ENCODE assay signal across 11 cellular contexts in genomic region chr9:137162505-137163100, GRCh38. TPM values are rescaled to one million over a fixed set of nuclear protein-coding genes. Genes with fewer than 3 reads are reported as not detected.
DNase-seq lines count a peak whose midpoint lies in the region; ATAC-seq and TF ChIP-seq lines count a peak whose summit lies in the region.
"Had no signal": no experiment of that assay in that cellular context is flagged by ENCODE, and none has a peak within 500 bp of the region (broad histone marks: within the 10 kb centered on the region; RNA-seq: fewer than 3 reads in every experiment).

No MANE protein-coding gene starts in this region.

- no peak overlapping the region for H4K91ac ChIP-seq in IMR-90 (ENCODE audit: insufficient read depth, low read depth, low read length)

- no peak overlapping the region for H2BK20ac ChIP-seq in IMR-90 (ENCODE audit: low read depth, low read length)

- H3K9ac ChIP-seq in IMR-90 (ENCODE audit: low read depth, low read length), result no peak overlapping the region
- H3K9ac ChIP-seq in fibroblast of lung (ENCODE audit: insufficient read depth, low read length), result no peak overlapping the region

- H3K27ac ChIP-seq in CD4-positive, alpha-beta T cell (ENCODE audit: low read depth, low read length), result no peak overlapping the region
- no peak overlapping the region for H3K27ac ChIP-seq in IMR-90 (ENCODE audit: insufficient read depth, low read length)
- no peak overlapping the region for H3K27ac ChIP-seq in fibroblast of lung (ENCODE audit: insufficient read depth, low read length)
- no peak overlapping the region for H3K27ac ChIP-seq in naive thymus-derived CD4-positive, alpha-beta T cell (ENCODE audit: low read depth, low read length)

- TF ChIP-seq RAD21 in IMR-90 (IDR thresholded peaks at IDR 0.05; ENCODE audit: low read length), result no peak

- no peak overlapping the region for H2AK5ac ChIP-seq in IMR-90 (ENCODE audit: low read depth, low read length)

- 0 out of 2 replicates have a peak overlapping the region, but pooled peaks have one; percentile 31 for H3K4me3 ChIP-seq in IMR-90 (ENCODE audit: insufficient read depth, low read depth, low read length)
- no peak overlapping the region for H3K4me3 ChIP-seq in fibroblast of lung (replicated peaks in 1 of 4; ENCODE audit: control extremely low read depth in 1 of 4, insufficient read depth in 1 of 4, low read depth in 3 of 4, low read length in 4 of 4)
- H3K4me3 ChIP-seq in naive thymus-derived CD4-positive, alpha-beta T cell (ENCODE audit: low read length), result no peak overlapping the region

- no peaks in the 10 kb centered on the region for H3K79me1 ChIP-seq in IMR-90 (ENCODE audit: low read depth in 1 of 2, low read length in 2 of 2)

- no TSS peak for BruUV-seq in IMR-90 (replicated peaks; lab: Mats Ljungman, UMichigan)

- H2BK5ac ChIP-seq in IMR-90 (ENCODE audit: low read depth, low read length, poor library complexity, severe bottlenecking), result no peak overlapping the region

- no peaks in the 10 kb centered on the region for H3K79me2 ChIP-seq in fibroblast of lung (ENCODE audit: control insufficient read depth, insufficient read depth, low read length)

- H3K9me1 ChIP-seq in IMR-90 (ENCODE audit: insufficient read depth, low read length), result no peaks in the 10 kb centered on the region

- H2AFZ ChIP-seq in IMR-90 (replicated peaks; ENCODE audit: low read length, poor library complexity) (peak overlapping the region; percentile 94), fibroblast of lung (ENCODE audit: low read length) (no peak overlapping the region)

- CTCF ChIA-PET in CD4-positive, alpha-beta T cell (lab: Charles Lee), result no interaction called here
- CTCF ChIA-PET in IMR-90 (lab: Yijun Ruan, JAX), result no interaction called here
- CTCF ChIA-PET in naive thymus-derived CD4-positive, alpha-beta T cell (lab: Charles Lee), result no interaction called here

- H3K4me3 Mint-ChIP-seq in CD4-positive, alpha-beta T cell, result no peak overlapping the region
- peak overlapping the region in 2 of 10 donors; percentile 38 to 48 for H3K4me3 Mint-ChIP-seq in naive thymus-derived CD4-positive, alpha-beta T cell

- H3K14ac ChIP-seq in IMR-90 (replicated peaks; ENCODE audit: low read depth, low read length), result no peak overlapping the region

- no peak overlapping the region for H4K8ac ChIP-seq in IMR-90 (ENCODE audit: low read depth in 2 of 2, low read length in 2 of 2)

- POLR2A ChIA-PET in CD4-positive, alpha-beta T cell (lab: Charles Lee), result interaction anchor here (0.7 kb wide), 1 partner anchor 30 kb away, joined by 3 read pairs; no protein-coding TSS in a partner anchor
- POLR2A ChIA-PET in IMR-90 (lab: Charles Lee; ENCODE audit: unreplicated experiment), result no interaction called here
- POLR2A ChIA-PET in naive thymus-derived CD4-positive, alpha-beta T cell (lab: Charles Lee), result interaction anchor here (1.0 kb wide), 1 partner anchor 61 kb away, joined by 3 read pairs; no protein-coding TSS in a partner anchor

- intact Hi-C loops in CD4-positive, alpha-beta T cell (cut with DNase I, micrococcal nuclease), result no loop called here
- intact Hi-C loops in IMR-90 (cut with micrococcal nuclease), result no loop called here
- intact Hi-C loops in naive thymus-derived CD4-positive, alpha-beta T cell (cut with micrococcal nuclease), result no loop called here

- WGBS in IMR-90 (ENCODE audit: extremely low coverage in 2 of 2, insufficient read length in 1 of 2), 2 experiments, result 5% methylated on average over 24 of the region's 52 CpGs; no CpG with 5 or more reads in 1 of the 2 experiments

- ATAC-seq in CD4-positive, alpha-beta T cell (ENCODE audit: poor library complexity), result peak; percentile 69
- ATAC-seq in IMR-90 (ENCODE audit: low read depth) (peak; percentile 13; the same call in 1 of the 2 replicates), GM18520 (IDR thresholded peaks at IDR 0.05; ENCODE audit: unreplicated experiment) (no peak), GM21367 (IDR thresholded peaks at IDR 0.05; ENCODE audit: unreplicated experiment) (no peak), GM18502 (IDR thresholded peaks at IDR 0.05; ENCODE audit: poor library complexity, unreplicated experiment) (no peak)
- ATAC-seq in naive thymus-derived CD4-positive, alpha-beta T cell, result peak; percentile 53

- TF ChIP-seq CTCF in CD4-positive, alpha-beta T cell (IDR thresholded peaks at IDR 0.05), result no peak
- TF ChIP-seq CTCF in IMR-90 (conservative IDR thresholded peaks at IDR 0.05; ENCODE audit: low read depth, low read length), result no peak
- TF ChIP-seq CTCF in fibroblast of lung (conservative IDR thresholded peaks at IDR 0.05 in 1 of 2, IDR thresholded peaks at IDR 0.05 in 1 of 2; ENCODE audit: low read depth in 1 of 2, low read length in 2 of 2), result no peak

- no peaks in the 10 kb centered on the region for H3K4me1 ChIP-seq in IMR-90 (ENCODE audit: control insufficient read depth, insufficient read depth, low read length)
- no peaks in the 10 kb centered on the region for H3K4me1 ChIP-seq in fibroblast of lung (ENCODE audit: control insufficient read depth, extremely low read depth, insufficient read depth, low read length)
- H3K4me1 ChIP-seq in naive thymus-derived CD4-positive, alpha-beta T cell (ENCODE audit: control insufficient read depth in 2 of 2, insufficient read depth in 2 of 2, low read length in 2 of 2), result peaks cover 0 to 1% of the 10 kb centered on the region in 2 donors

- no peak overlapping the region for H4K5ac ChIP-seq in IMR-90 (ENCODE audit: low read depth, low read length)

- peaks cover 66% of the 10 kb centered on the region for H3K27me3 Mint-ChIP-seq in CD4-positive, alpha-beta T cell
- H3K27me3 Mint-ChIP-seq in naive thymus-derived CD4-positive, alpha-beta T cell, result peaks cover 29 to 60% (median 36%) of the 10 kb centered on the region in 5 donors

- H3K27ac Mint-ChIP-seq in CD4-positive, alpha-beta T cell, result no peak overlapping the region
- no peak overlapping the region for H3K27ac Mint-ChIP-seq in naive thymus-derived CD4-positive, alpha-beta T cell

- in situ Hi-C loops in IMR-90 (cut with MboI; ENCODE audit: low sequenced_read_pairs), result no loop called here

- peaks cover 78% of the 10 kb centered on the region for H3K27me3 ChIP-seq in CD4-positive, alpha-beta T cell (ENCODE audit: control insufficient read depth, insufficient read depth, low read length)
- peaks cover 89% of the 10 kb centered on the region for H3K27me3 ChIP-seq in IMR-90 (ENCODE audit: control insufficient read depth, insufficient read depth, low read length)
- H3K27me3 ChIP-seq in fibroblast of lung (ENCODE audit: control insufficient read depth, insufficient read depth, low read length), result peaks cover 44% of the 10 kb centered on the region
- H3K27me3 ChIP-seq in naive thymus-derived CD4-positive, alpha-beta T cell (ENCODE audit: control insufficient read depth in 2 of 2, insufficient read depth in 2 of 2, low read length in 2 of 2), result peaks cover 4 to 22% of the 10 kb centered on the region in 2 donors

- H3K56ac ChIP-seq in IMR-90 (ENCODE audit: extremely low read depth, insufficient read depth, low read length), result no peak overlapping the region

- dilution Hi-C loops in IMR-90 (cut with HindIII; ENCODE audit: low sequenced_read_pairs, unreplicated experiment), result no loop called here

- no peak overlapping the region for H3K23ac ChIP-seq in IMR-90 (ENCODE audit: low read depth, low read length)

- H3K36me3 ChIP-seq in IMR-90 (ENCODE audit: control insufficient read depth, insufficient read depth, low read length), result no peaks in the 10 kb centered on the region
- no peaks in the 10 kb centered on the region for H3K36me3 ChIP-seq in fibroblast of lung (ENCODE audit: control insufficient read depth, insufficient read depth, low read length)
- H3K36me3 ChIP-seq in naive thymus-derived CD4-positive, alpha-beta T cell (ENCODE audit: control insufficient read depth in 2 of 3, insufficient read depth in 3 of 3, low read length in 3 of 3), result no peaks in the 10 kb centered on the region

- DNase-seq in CD4-positive, alpha-beta T cell, result no peak
- DNase-seq in IMR-90 (no peak), fibroblast of lung (ENCODE audit: low read depth in 2 of 2) (no peak), DMS79 (lab: John Stamatoyannopoulos, UW) (no peak)
- DNase-seq in naive thymus-derived CD4-positive, alpha-beta T cell, result no peak
- DNase-seq: activated CD4-positive, CD25-positive, alpha-beta regulatory T cell; amniotic stem cell; head of caudate nucleus had no signal

- H3K4me1 Mint-ChIP-seq in CD4-positive, alpha-beta T cell (ENCODE audit: low read depth), result peaks cover 12% of the 10 kb centered on the region
- peaks cover 2 to 15% (median 10%) of the 10 kb centered on the region in 7 donors for H3K4me1 Mint-ChIP-seq in naive thymus-derived CD4-positive, alpha-beta T cell

- no peak for TF ChIP-seq POLR2A in IMR-90 (IDR thresholded peaks at IDR 0.05; ENCODE audit: low read depth, low read length)

- H2BK15ac ChIP-seq in IMR-90 (ENCODE audit: low read depth, low read length), result no peak overlapping the region

- no peak overlapping the region for H2AK9ac ChIP-seq in IMR-90 (replicated peaks; ENCODE audit: low read depth, low read length, poor library complexity)

- H2BK120ac ChIP-seq in IMR-90 (ENCODE audit: low read depth, low read length), result no peak overlapping the region

- no peak overlapping the region for H3K4ac ChIP-seq in IMR-90 (ENCODE audit: low read depth, low read length)

- no peaks in the 10 kb centered on the region for H3K36me3 Mint-ChIP-seq in CD4-positive, alpha-beta T cell (ENCODE audit: low read depth)
- no peaks in the 10 kb centered on the region for H3K36me3 Mint-ChIP-seq in naive thymus-derived CD4-positive, alpha-beta T cell

- H4K20me1 ChIP-seq in IMR-90 (ENCODE audit: insufficient read depth, low read length) (0 out of 2 replicates have a peak, but pooled peaks cover under 1% of the 10 kb centered on the region), fibroblast of lung (ENCODE audit: control insufficient read depth, extremely low read depth, insufficient read depth, low read length) (no peaks in the 10 kb centered on the region)

- H3K9me3 Mint-ChIP-seq in CD4-positive, alpha-beta T cell, result no peaks in the 10 kb centered on the region
- peaks cover 0 to 2% (median 0%) of the 10 kb centered on the region in 11 donors for H3K9me3 Mint-ChIP-seq in naive thymus-derived CD4-positive, alpha-beta T cell

- H3K18ac ChIP-seq in IMR-90 (ENCODE audit: low read depth, low read length), result no peak overlapping the region

- no peaks in the 10 kb centered on the region for H3K9me3 ChIP-seq in CD4-positive, alpha-beta T cell (ENCODE audit: control insufficient read depth, low read length)
- no peaks in the 10 kb centered on the region for H3K9me3 ChIP-seq in IMR-90 (ENCODE audit: control insufficient read depth, insufficient read depth, low read length)
- H3K9me3 ChIP-seq in fibroblast of lung (ENCODE audit: control insufficient read depth, insufficient read depth, low read depth, low read length), result no peaks in the 10 kb centered on the region
- no peaks in the 10 kb centered on the region for H3K9me3 ChIP-seq in naive thymus-derived CD4-positive, alpha-beta T cell (ENCODE audit: control insufficient read depth in 2 of 3, low read length in 3 of 3)

- H3K4me2 ChIP-seq in IMR-90 (ENCODE audit: low read depth, low read length) (peak overlapping the region; percentile 67; the same call in 1 of the 2 replicates), fibroblast of lung (ENCODE audit: extremely low read depth, insufficient read depth, low read length) (peak overlapping the region; percentile 59)

RNA-seq across cellular contexts. Expression of gene LRRC26, which starts 7.2 kb away (rescaled TPM):
- total RNA-seq in CD4-positive, alpha-beta T cell, result not detected
- total RNA-seq in IMR-90 (2012; rRNA removed) (not detected in 2 replicates), fibroblast of lung (not detected in 2 replicates)
- polyA plus RNA-seq in IMR-90 (2012; rRNA removed) (not detected in 2 replicates), fibroblast of lung (not detected in 2 replicates)
- not detected in 2 replicates for polyA plus RNA-seq in IMR-90 (2012; cell fraction: cytosol; rRNA removed)
- not detected in 2 replicates for polyA plus RNA-seq in IMR-90 (2012; cell fraction: nucleus; rRNA removed; ENCODE audit: low replicate concordance)
- polyA plus RNA-seq in fibroblast of lung (2012), result not detected in 2 replicates
- not detected in 2 replicates for polyA minus RNA-seq in fibroblast of lung (ENCODE audit: low replicate concordance)
- total RNA-seq in naive thymus-derived CD4-positive, alpha-beta T cell, result under 1 TPM in 1 of 5 experiments, not detected in 4; 0.42 TPM
- not detected for polyA plus RNA-seq in naive thymus-derived CD4-positive, alpha-beta T cell

RNA-seq across cellular contexts. Expression of gene TMEM210, which starts 9.3 kb away (rescaled TPM):
- total RNA-seq in CD4-positive, alpha-beta T cell, result not detected
- total RNA-seq in IMR-90 (2012; rRNA removed), result not detected in 2 replicates
- not detected in 2 replicates for polyA plus RNA-seq in IMR-90 (2012; rRNA removed)
- not detected in 2 replicates for polyA plus RNA-seq in IMR-90 (2012; cell fraction: cytosol; rRNA removed)
- polyA plus RNA-seq in IMR-90 (2012; cell fraction: nucleus; rRNA removed; ENCODE audit: low replicate concordance), result not detected in 2 replicates
- not detected in 2 replicates for total RNA-seq in fibroblast of lung
- not detected in 2 replicates for polyA plus RNA-seq in fibroblast of lung
- not detected in 2 replicates for polyA plus RNA-seq in fibroblast of lung (2012)
- polyA minus RNA-seq in fibroblast of lung (ENCODE audit: low replicate concordance), result not detected in 2 replicates
- not detected for total RNA-seq in naive thymus-derived CD4-positive, alpha-beta T cell
- polyA plus RNA-seq in naive thymus-derived CD4-positive, alpha-beta T cell, result not detected

RNA-seq across cellular contexts. Expression of gene GRIN1, which starts 23.6 kb away (rescaled TPM):
- total RNA-seq in CD4-positive, alpha-beta T cell, result not detected
- total RNA-seq in IMR-90 (2012; rRNA removed), result not detected in 2 replicates
- polyA plus RNA-seq in IMR-90 (2012; rRNA removed), result 0.04 and 0.09 TPM in 2 replicates
- 0.03 TPM in 2 replicates for polyA plus RNA-seq in IMR-90 (2012; cell fraction: cytosol; rRNA removed)
- 0.15 and 0.29 TPM in 2 replicates for polyA plus RNA-seq in IMR-90 (2012; cell fraction: nucleus; rRNA removed; ENCODE audit: low replicate concordance)
- under 0.01 TPM in 1 of 2 replicates, not detected in the other for total RNA-seq in fibroblast of lung
- polyA plus RNA-seq in fibroblast of lung, result 0.06 and 0.08 TPM in 2 replicates
- polyA plus RNA-seq in fibroblast of lung (2012), result 0.06 and 0.17 TPM in 2 replicates
- polyA minus RNA-seq in fibroblast of lung (ENCODE audit: low replicate concordance), result 1.6 TPM in 1 of 2 replicates, not detected in the other
- not detected for total RNA-seq in naive thymus-derived CD4-positive, alpha-beta T cell
- polyA plus RNA-seq in naive thymus-derived CD4-positive, alpha-beta T cell, result not detected

RNA-seq across cellular contexts. Expression of gene ANAPC2, which starts 25.8 kb away (rescaled TPM):
- 100 to 1,000 TPM; 144 to 149 TPM for total RNA-seq in CD4-positive, alpha-beta T cell
- 9.3 and 9.4 TPM in 2 replicates for total RNA-seq in IMR-90 (2012; rRNA removed)
- polyA plus RNA-seq in IMR-90 (2012; rRNA removed), result 29.5 and 34.3 TPM in 2 replicates
- polyA plus RNA-seq in IMR-90 (2012; cell fraction: cytosol; rRNA removed), result 18.0 and 23.4 TPM in 2 replicates
- polyA plus RNA-seq in IMR-90 (2012; cell fraction: nucleus; rRNA removed; ENCODE audit: low replicate concordance), result 171 and 370 TPM in 2 replicates
- total RNA-seq in fibroblast of lung, result 15.9 and 18.0 TPM in 2 replicates
- polyA plus RNA-seq in fibroblast of lung, result 9.1 and 12.3 TPM in 2 replicates
- 15.1 and 23.3 TPM in 2 replicates for polyA plus RNA-seq in fibroblast of lung (2012)
- polyA minus RNA-seq in fibroblast of lung (ENCODE audit: low replicate concordance), result 22.1 and 29.7 TPM in 2 replicates
- 100 to 1,000 TPM in 4 of 5 experiments, 10 to 100 TPM in 1; 77.3 to 147 (median 134) TPM for total RNA-seq in naive thymus-derived CD4-positive, alpha-beta T cell
- polyA plus RNA-seq in naive thymus-derived CD4-positive, alpha-beta T cell, result 1 to 10 TPM; 7.4 to 7.8 TPM

RNA-seq across cellular contexts. Expression of gene SSNA1, which starts 25.9 kb away (rescaled TPM):
- total RNA-seq in CD4-positive, alpha-beta T cell, result 10 to 100 TPM; 30.1 to 30.5 TPM
- total RNA-seq in IMR-90 (2012; rRNA removed) (55.7 and 63.9 TPM in 2 replicates), fibroblast of lung (56.3 and 58.3 TPM in 2 replicates)
- polyA plus RNA-seq in IMR-90 (2012; rRNA removed) (86.7 and 107 TPM in 2 replicates), fibroblast of lung (37.7 and 51.2 TPM in 2 replicates)
- 102 and 149 TPM in 2 replicates for polyA plus RNA-seq in IMR-90 (2012; cell fraction: cytosol; rRNA removed)
- 40.6 and 69.4 TPM in 2 replicates for polyA plus RNA-seq in IMR-90 (2012; cell fraction: nucleus; rRNA removed; ENCODE audit: low replicate concordance)
- polyA plus RNA-seq in fibroblast of lung (2012), result 62.2 and 95.4 TPM in 2 replicates
- polyA minus RNA-seq in fibroblast of lung (ENCODE audit: low replicate concordance), result 21.3 and 25.8 TPM in 2 replicates
- 10 to 100 TPM; 37.9 to 75.6 (median 46.8) TPM for total RNA-seq in naive thymus-derived CD4-positive, alpha-beta T cell
- polyA plus RNA-seq in naive thymus-derived CD4-positive, alpha-beta T cell, result 100 to 1,000 TPM; 106 to 133 TPM

Comparison
In these comparisons a context has a peak if more than half of its experiments do, and no peak if none do; other contexts are left out.
1. ATAC-seq: peak in CD4-positive, alpha-beta T cell (single experiment), IMR-90 (single experiment) and naive thymus-derived CD4-positive, alpha-beta T cell (single experiment); none in GM18520 (single experiment), GM21367 (single experiment) and GM18502 (single experiment).